In genomic region chr4:185318679-185319078, GRCh38 we compare ENCODE assay signal across 10 cellular contexts.
DNase-seq lines count a peak whose midpoint lies in the region; ATAC-seq and TF ChIP-seq lines count a peak whose summit lies in the region.
"Had no signal": no experiment of that assay in that cellular context is flagged by ENCODE, and none has a peak within 500 bp of the region (broad histone marks: within the 10 kb centered on the region; RNA-seq: fewer than 3 reads in every experiment).

No MANE protein-coding gene starts in this region.

- TF ChIP-seq CTCF in Loucy (conservative IDR thresholded peaks at IDR 0.05; ENCODE audit: low read length) (no peak), left lung (IDR thresholded peaks at IDR 0.05) (no peak)

- H3K4me2 ChIP-seq in Loucy (ENCODE audit: low read depth, low read length, poor library complexity, severe bottlenecking) = peak overlapping the region; percentile 40

- H3K27me3 Mint-ChIP-seq in activated T-helper 17 cell treated with anti-CD3 and anti-CD28 coated beads, Interleukin-2, amount 50 U/mL, for 72 hours = no peaks in the 10 kb centered on the region

- H3K27ac Mint-ChIP-seq in activated T-helper 17 cell treated with anti-CD3 and anti-CD28 coated beads, Interleukin-2, amount 50 U/mL, for 72 hours = no peak overlapping the region
- H3K27ac Mint-ChIP-seq: activated T-helper 2 cell treated with anti-CD3 and anti-CD28 coated beads, Interferon-gamma antibody, Interleukin-2, Interleukin-4, amounts not matched to agents 10 μg/mL and 5 μg/mL and 100 μg/mL, durations not matched to agents 14 hours and 24 hours and 36 hours had no signal

- DNase-seq in left lung (no peak), Ammon's horn (ENCODE audit: low spot score) (no peak)
- no peak for DNase-seq in activated CD4-positive, alpha-beta T cell treated with anti-CD3 and anti-CD28 coated beads, Interleukin-2, amount 50 U/mL, for 4 hours
- DNase-seq: left cardiac atrium had no signal

- intact Hi-C loops in left lung (cut with DNase I) = no loop called here

- H3F3A ChIP-seq in Loucy (ENCODE audit: low read depth) = no peaks in the 10 kb centered on the region

- no peak overlapping the region for H3K4me3 ChIP-seq in Loucy (ENCODE audit: low read length, poor library complexity, severe bottlenecking)
- no peak overlapping the region for H3K4me3 ChIP-seq in left lung

- H3K27me3 ChIP-seq in Loucy (ENCODE audit: insufficient read depth, low read length, poor library complexity, severe bottlenecking) = no peaks in the 10 kb centered on the region
- no peaks in the 10 kb centered on the region for H3K27me3 ChIP-seq in left lung

- H4K20me1 ChIP-seq in Loucy (ENCODE audit: insufficient read depth, low read length, poor library complexity, severe bottlenecking) = no peaks in the 10 kb centered on the region

- H2AFZ ChIP-seq in Loucy (ENCODE audit: low read length) = no peak overlapping the region

- no peaks in the 10 kb centered on the region for H3K9me2 ChIP-seq in Loucy (replicated peaks; ENCODE audit: low read depth, low read length)

- no peaks in the 10 kb centered on the region for H3K79me2 ChIP-seq in Loucy (ENCODE audit: insufficient read depth, low read length)

- H3K36me3 Mint-ChIP-seq in activated T-helper 17 cell treated with anti-CD3 and anti-CD28 coated beads, Interleukin-2, amount 50 U/mL, for 72 hours (ENCODE audit: low read depth) = peaks cover 48% of the 10 kb centered on the region

- no peak overlapping the region for H3K9ac ChIP-seq in Loucy (ENCODE audit: low read depth, low read length, poor library complexity, severe bottlenecking)

- H3K27ac ChIP-seq in left lung = no peak overlapping the region

- peak; percentile 51 for ATAC-seq in GM18511 (IDR thresholded peaks at IDR 0.05; ENCODE audit: unreplicated experiment)
- ATAC-seq in activated T-helper 17 cell treated with anti-CD3 and anti-CD28 coated beads, Interleukin-2, amount 50 U/mL, for 72 hours (replicated peaks) = peak; percentile 34
- peak; percentile 53 for ATAC-seq in left lung
- no peak for ATAC-seq in HG03520 (IDR thresholded peaks at IDR 0.05; ENCODE audit: unreplicated experiment)
- no peak for ATAC-seq in HG03442 (IDR thresholded peaks at IDR 0.05; ENCODE audit: unreplicated experiment)

- peaks cover 6% of the 10 kb centered on the region for H3K4me1 ChIP-seq in Loucy (ENCODE audit: insufficient read depth, low read length, poor library complexity, severe bottlenecking)
- no peaks in the 10 kb centered on the region for H3K4me1 ChIP-seq in left lung

- no peaks in the 10 kb centered on the region for H3K4me1 Mint-ChIP-seq in activated T-helper 17 cell treated with anti-CD3 and anti-CD28 coated beads, Interleukin-2, amount 50 U/mL, for 72 hours

- H3K4me3 Mint-ChIP-seq in activated T-helper 17 cell treated with anti-CD3 and anti-CD28 coated beads, Interleukin-2, amount 50 U/mL, for 72 hours = no peak overlapping the region

- H3K9me3 ChIP-seq in Loucy (ENCODE audit: insufficient read depth, low read depth, low read length) (no peaks in the 10 kb centered on the region), left lung (no peaks in the 10 kb centered on the region)

- H3K9me3 Mint-ChIP-seq in activated T-helper 17 cell treated with anti-CD3 and anti-CD28 coated beads, Interleukin-2, amount 50 U/mL, for 72 hours = no peaks in the 10 kb centered on the region

- H3K36me3 ChIP-seq in Loucy (ENCODE audit: insufficient read depth, low read length) (no peaks in the 10 kb centered on the region), left lung (peaks cover 0 to 47% of the 10 kb centered on the region in 2 donors)

Comparison
In these comparisons a context has a peak if more than half of its experiments do, and no peak if none do; other contexts are left out.
1. ATAC-seq: peak in GM18511 (single experiment), activated T-helper 17 cell treated with anti-CD3 and anti-CD28 coated beads, Interleukin-2, amount 50 U/mL, for 72 hours (single experiment) and left lung (single experiment); none in HG03520 (single experiment) and HG03442 (single experiment).